Comparison of ENCODE assay signal across 33 cellular contexts in the genomic region with DNA sequence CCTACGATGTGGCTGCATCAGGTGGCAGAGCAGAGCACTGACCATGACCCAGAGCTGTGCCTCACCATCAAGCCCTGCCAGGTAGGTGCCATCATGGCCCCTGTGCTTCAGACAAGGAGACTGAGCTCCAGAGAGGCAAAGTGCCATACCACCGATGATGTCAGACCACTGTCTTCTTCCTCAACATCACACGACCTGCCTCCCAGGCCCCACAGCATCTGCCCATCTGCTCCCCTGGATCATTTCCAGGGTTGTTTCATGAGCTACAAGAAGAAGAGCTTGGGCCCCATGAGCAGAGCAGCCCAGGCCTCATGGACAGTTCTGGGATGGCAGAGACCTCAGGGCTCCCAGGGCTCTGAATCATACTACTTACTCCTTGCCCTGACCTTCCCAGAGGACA. TPM values are rescaled to one million over a fixed set of nuclear protein-coding genes. Genes with fewer than 3 reads are reported as not detected.
DNase-seq lines count a peak whose midpoint lies in the region; ATAC-seq, FAIRE-seq and TF ChIP-seq lines count a peak whose summit lies in the region.
"Had no signal": no experiment of that assay in that cellular context is flagged by ENCODE, and none has a peak within 500 bp of the region (broad histone marks: within the 10 kb centered on the region; RNA-seq: fewer than 3 reads in every experiment).

No MANE protein-coding gene starts in this region.

- H3K27ac Mint-ChIP-seq in activated CD4-positive, alpha-beta T cell treated with anti-CD3 and anti-CD28 coated beads, Interleukin-2, amount 10 ng/mL, durations not matched to agents 24 days and 14 days: peak overlapping the region; percentile 0
- no peak overlapping the region for H3K27ac Mint-ChIP-seq in astrocyte (ENCODE audit: unreplicated experiment)
- peak overlapping the region; percentile 15 for H3K27ac Mint-ChIP-seq in stimulated activated naive B cell treated with anti-CD40 and anti-IgM and Interleukin-4, amounts not matched to agents 10 μg/mL and 1 μg/mL and 100 μg/mL, for 72 hours
- H3K27ac Mint-ChIP-seq: activated naive CD4-positive, alpha-beta T cell treated with anti-CD3 and anti-CD28 coated beads, Interleukin-2, amount 10 ng/mL, durations not matched to agents 7 days and 5 days; activated T-cell treated with anti-CD3 and anti-CD28 coated beads, Interleukin-2, amount 50 U/mL, for 24 hours; stimulated activated naive CD8-positive, alpha-beta T cell treated with anti-CD3 and anti-CD28 coated beads, Interleukin-15, amount 100 ng/mL, for 72 hours had no signal

- peaks cover 14% of the 10 kb centered on the region for H3K4me1 ChIP-seq in astrocyte (ENCODE audit: insufficient read depth, low read length)
- H3K4me1 ChIP-seq: BE2C had no signal

- TF ChIP-seq CTCF in astrocyte (IDR thresholded peaks at IDR 0.05; ENCODE audit: insufficient read depth, low read depth, low read length): no peak

- H3K4me3 ChIP-seq in astrocyte (ENCODE audit: insufficient read depth, low read depth, low read length): no peak overlapping the region
- H3K4me3 ChIP-seq: dorsolateral prefrontal cortex, heart left ventricle, left lung, tibial artery had no signal

- H3K9me3 ChIP-seq in astrocyte (ENCODE audit: insufficient read depth, low read depth, low read length): no peaks in the 10 kb centered on the region
- H3K9me3 ChIP-seq: BE2C, heart left ventricle, left lung, tibial artery had no signal

- H2AFZ ChIP-seq in astrocyte (ENCODE audit: low read depth, low read length): no peak overlapping the region
- H2AFZ ChIP-seq: parathyroid adenoma had no signal

- peaks cover 95% of the 10 kb centered on the region for H3K79me2 ChIP-seq in astrocyte (ENCODE audit: insufficient read depth, low read length)

- no peak for DNase-seq in activated CD4-positive, alpha-beta T cell treated with anti-CD3 and anti-CD28 coated beads, Interleukin-2, amount 10 ng/mL, durations not matched to agents 24 days and 14 days
- no peak for DNase-seq in activated CD4-positive, alpha-beta T cell treated with anti-CD3 and anti-CD28 coated beads for 48 hours
- DNase-seq in NAMALWA (ENCODE audit: low spot score): peak; percentile 53
- DNase-seq in astrocyte (ENCODE audit: low read depth): no peak
- no peak for DNase-seq in stimulated activated naive B cell treated with anti-CD40 and anti-IgM and Interleukin-4, amounts not matched to agents 10 μg/mL and 1 μg/mL and 100 μg/mL, for 72 hours
- no peak for DNase-seq in hypothalamus (lab: John Stamatoyannopoulos, UW)
- DNase-seq: 8988T; activated CD4-positive, CD25-positive, alpha-beta regulatory T cell; activated CD8-positive, alpha-beta memory T cell treated with anti-CD3 and anti-CD28 coated beads for 24 hours; activated naive CD4-positive, alpha-beta T cell treated with anti-CD3 and anti-CD28 coated beads, Interleukin-2, amount 10 ng/mL, durations not matched to agents 7 days and 5 days; activated T-cell treated with anti-CD3 and anti-CD28 coated beads, Interleukin-2, amount 50 U/mL, for 24 hours; BE2C; COR-L47; DND-41; dorsolateral prefrontal cortex; heart left ventricle; left lung; NCI-H1092; NCI-H2081 treated with DMSO at 0.1 percent for 48 hours; NCI-H510A treated with DMSO at 0.1 percent for 48 hours; right cardiac atrium; stimulated activated CD4-positive, alpha-beta T cell treated with anti-CD3 and anti-CD28 coated beads, Interleukin-12 subunit alpha, Interleukin-12 subunit beta, amount 100 ng/mL, for 4 hours; stimulated activated CD4-positive, alpha-beta T cell treated with anti-CD3 and anti-CD28 coated beads, Interleukin-4, amount 100 ng/mL, for 4 hours; stimulated activated naive CD8-positive, alpha-beta T cell treated with anti-CD3 and anti-CD28 coated beads, Interleukin-15, amount 100 ng/mL, for 72 hours; T-helper 9 cell had no signal

- no peaks in the 10 kb centered on the region for H3K27me3 Mint-ChIP-seq in activated CD4-positive, alpha-beta T cell treated with anti-CD3 and anti-CD28 coated beads, Interleukin-2, amount 10 ng/mL, durations not matched to agents 24 days and 14 days
- no peaks in the 10 kb centered on the region for H3K27me3 Mint-ChIP-seq in astrocyte (ENCODE audit: low read depth, unreplicated experiment)
- H3K27me3 Mint-ChIP-seq in stimulated activated naive B cell treated with anti-CD40 and anti-IgM and Interleukin-4, amounts not matched to agents 10 μg/mL and 1 μg/mL and 100 μg/mL, for 72 hours: no peaks in the 10 kb centered on the region
- H3K27me3 Mint-ChIP-seq: activated naive CD4-positive, alpha-beta T cell treated with anti-CD3 and anti-CD28 coated beads, Interleukin-2, amount 10 ng/mL, durations not matched to agents 7 days and 5 days; activated T-cell treated with anti-CD3 and anti-CD28 coated beads, Interleukin-2, amount 50 U/mL, for 24 hours; stimulated activated naive CD8-positive, alpha-beta T cell treated with anti-CD3 and anti-CD28 coated beads, Interleukin-15, amount 100 ng/mL, for 72 hours had no signal

- ATAC-seq in stimulated activated naive B cell treated with anti-CD40 and anti-IgM and Interleukin-4, amounts not matched to agents 10 μg/mL and 1 μg/mL and 100 μg/mL, for 72 hours (replicated peaks): no peak
- no peak for ATAC-seq in GM19395 (IDR thresholded peaks at IDR 0.05; ENCODE audit: unreplicated experiment)
- ATAC-seq in HG02763 (IDR thresholded peaks at IDR 0.05; ENCODE audit: unreplicated experiment): no peak
- ATAC-seq: left lung; stimulated activated naive CD8-positive, alpha-beta T cell treated with anti-CD3 and anti-CD28 coated beads, Interleukin-15, amount 100 ng/mL, for 72 hours had no signal

- no peak overlapping the region for H3K9ac ChIP-seq in astrocyte (ENCODE audit: low read length)
- H3K9ac ChIP-seq: parathyroid adenoma had no signal

- peaks cover 38% of the 10 kb centered on the region for H3K36me3 Mint-ChIP-seq in activated CD4-positive, alpha-beta T cell treated with anti-CD3 and anti-CD28 coated beads, Interleukin-2, amount 10 ng/mL, durations not matched to agents 24 days and 14 days (ENCODE audit: low read depth)
- no peaks in the 10 kb centered on the region for H3K36me3 Mint-ChIP-seq in astrocyte (ENCODE audit: low read depth, unreplicated experiment)
- peaks cover 51 to 63% of the 10 kb centered on the region in 2 donors for H3K36me3 Mint-ChIP-seq in stimulated activated naive B cell treated with anti-CD40 and anti-IgM and Interleukin-4, amounts not matched to agents 10 μg/mL and 1 μg/mL and 100 μg/mL, for 72 hours

- peaks cover 90% of the 10 kb centered on the region for H4K20me1 ChIP-seq in astrocyte (ENCODE audit: insufficient read depth, low read length)

- no peak overlapping the region for H3K27ac ChIP-seq in astrocyte (ENCODE audit: low read depth, low read length)
- H3K27ac ChIP-seq: heart left ventricle, left lung, parathyroid adenoma, tibial artery had no signal

- no peak overlapping the region for H3K4me3 Mint-ChIP-seq in activated CD4-positive, alpha-beta T cell treated with anti-CD3 and anti-CD28 coated beads, Interleukin-2, amount 10 ng/mL, durations not matched to agents 24 days and 14 days
- no peak overlapping the region for H3K4me3 Mint-ChIP-seq in astrocyte (ENCODE audit: unreplicated experiment)
- peak overlapping the region; percentile 26 to 44 for H3K4me3 Mint-ChIP-seq in stimulated activated naive B cell treated with anti-CD40 and anti-IgM and Interleukin-4, amounts not matched to agents 10 μg/mL and 1 μg/mL and 100 μg/mL, for 72 hours
- H3K4me3 Mint-ChIP-seq: activated naive CD4-positive, alpha-beta T cell treated with anti-CD3 and anti-CD28 coated beads, Interleukin-2, amount 10 ng/mL, durations not matched to agents 7 days and 5 days; activated T-cell treated with anti-CD3 and anti-CD28 coated beads, Interleukin-2, amount 50 U/mL, for 24 hours; mesothelial cell of epicardium; nephron; stimulated activated naive CD8-positive, alpha-beta T cell treated with anti-CD3 and anti-CD28 coated beads, Interleukin-15, amount 100 ng/mL, for 72 hours had no signal

- no peaks in the 10 kb centered on the region for H3K27me3 ChIP-seq in astrocyte (ENCODE audit: insufficient read depth, low read length)
- H3K27me3 ChIP-seq: BE2C, left lung, tibial artery had no signal

- H3K4me1 Mint-ChIP-seq in activated CD4-positive, alpha-beta T cell treated with anti-CD3 and anti-CD28 coated beads, Interleukin-2, amount 10 ng/mL, durations not matched to agents 24 days and 14 days: peaks cover 40% of the 10 kb centered on the region
- peaks cover 15% of the 10 kb centered on the region for H3K4me1 Mint-ChIP-seq in astrocyte (ENCODE audit: low read depth, unreplicated experiment)
- H3K4me1 Mint-ChIP-seq in stimulated activated naive B cell treated with anti-CD40 and anti-IgM and Interleukin-4, amounts not matched to agents 10 μg/mL and 1 μg/mL and 100 μg/mL, for 72 hours: peaks cover 61 to 69% of the 10 kb centered on the region in 2 donors

- no peak for FAIRE-seq in astrocyte (lab: Jason Lieb, UNC)
- FAIRE-seq: endothelial cell of umbilical vein, H54 had no signal

- intact Hi-C loops in activated CD4-positive, alpha-beta T cell treated with anti-CD3 and anti-CD28 coated beads, Interleukin-2, amount 10 ng/mL, durations not matched to agents 24 days and 14 days (cut with micrococcal nuclease): loop anchor here (10.0 kb wide), 1 partner anchor 246 kb away; no protein-coding TSS in a partner anchor

- H3K9me3 Mint-ChIP-seq in activated CD4-positive, alpha-beta T cell treated with anti-CD3 and anti-CD28 coated beads, Interleukin-2, amount 10 ng/mL, durations not matched to agents 24 days and 14 days: no peaks in the 10 kb centered on the region
- H3K9me3 Mint-ChIP-seq in astrocyte (ENCODE audit: unreplicated experiment): peaks cover 1% of the 10 kb centered on the region
- H3K9me3 Mint-ChIP-seq in stimulated activated naive B cell treated with anti-CD40 and anti-IgM and Interleukin-4, amounts not matched to agents 10 μg/mL and 1 μg/mL and 100 μg/mL, for 72 hours: peaks cover 3 to 4% of the 10 kb centered on the region in 2 donors
- H3K9me3 Mint-ChIP-seq: activated naive CD4-positive, alpha-beta T cell treated with anti-CD3 and anti-CD28 coated beads, Interleukin-2, amount 10 ng/mL, durations not matched to agents 7 days and 5 days; activated T-cell treated with anti-CD3 and anti-CD28 coated beads, Interleukin-2, amount 50 U/mL, for 24 hours; nephron; stimulated activated naive CD8-positive, alpha-beta T cell treated with anti-CD3 and anti-CD28 coated beads, Interleukin-15, amount 100 ng/mL, for 72 hours had no signal

- H3K36me3 ChIP-seq in astrocyte (ENCODE audit: insufficient read depth, low read length): peaks cover 3% of the 10 kb centered on the region
- H3K36me3 ChIP-seq: BE2C, heart left ventricle, left lung, tibial artery had no signal

- peak overlapping the region; percentile 38 for H3K4me2 ChIP-seq in astrocyte (ENCODE audit: low read length)

RNA-seq across cellular contexts. Expression of gene XYLT1, which starts 9.9 kb away (rescaled TPM):
- 13.0 and 14.7 TPM in 2 replicates for total RNA-seq in activated CD4-positive, alpha-beta T cell treated with anti-CD3 and anti-CD28 coated beads, Interleukin-2, amount 10 ng/mL, durations not matched to agents 24 days and 14 days
- total RNA-seq in astrocyte: 22.9 and 28.5 TPM in 2 replicates

Comparison
In these comparisons a context has a peak if more than half of its experiments do, and no peak if none do; other contexts are left out.
1. H3K4me3 Mint-ChIP-seq: peak in stimulated activated naive B cell treated with anti-CD40 and anti-IgM and Interleukin-4, amounts not matched to agents 10 μg/mL and 1 μg/mL and 100 μg/mL, for 72 hours (2 of 2); none in activated CD4-positive, alpha-beta T cell treated with anti-CD3 and anti-CD28 coated beads, Interleukin-2, amount 10 ng/mL, durations not matched to agents 24 days and 14 days (single experiment) and astrocyte (single experiment).